In the genomic region with DNA sequence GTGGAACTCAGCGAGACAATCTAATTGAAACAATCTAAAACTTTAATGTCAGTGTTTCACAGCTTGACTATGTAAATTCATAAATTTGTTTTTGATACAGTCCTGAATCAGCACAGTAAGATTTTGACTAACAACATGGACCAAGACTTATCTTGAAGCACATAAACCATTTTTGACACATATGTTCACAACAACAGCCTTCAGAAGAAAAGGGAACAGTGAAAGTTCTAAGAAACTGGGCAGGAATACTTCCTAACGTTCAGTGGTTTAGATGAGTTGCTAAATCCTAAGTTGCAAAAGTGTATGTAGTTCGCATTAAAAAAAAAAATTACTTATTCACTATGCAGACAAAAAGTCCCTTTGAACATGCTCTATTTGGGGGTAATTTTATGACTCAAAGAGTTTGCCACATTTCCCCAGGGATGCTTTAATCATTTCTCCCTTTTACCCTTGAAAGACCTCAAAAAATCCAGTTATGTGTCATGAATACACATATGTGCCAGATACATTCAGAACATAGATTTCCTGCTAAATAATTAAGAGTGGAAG, we compare ENCODE assay signal across 9 cellular contexts.
DNase-seq lines count a peak whose midpoint lies in the region; ATAC-seq and TF ChIP-seq lines count a peak whose summit lies in the region.
"Had no signal": no experiment of that assay in that cellular context is flagged by ENCODE, and none has a peak within 500 bp of the region (broad histone marks: within the 10 kb centered on the region; RNA-seq: fewer than 3 reads in every experiment).

No MANE protein-coding gene starts in this region.

- H3K27ac Mint-ChIP-seq in endodermal cell = no peak overlapping the region
- H3K27ac Mint-ChIP-seq: CD4-positive, alpha-beta T cell had no signal

- no peak overlapping the region for H3K4me3 Mint-ChIP-seq in endodermal cell
- H3K4me3 Mint-ChIP-seq: CD4-positive, alpha-beta T cell had no signal

- H3K36me3 ChIP-seq in heart right ventricle = no peaks in the 10 kb centered on the region
- H3K36me3 ChIP-seq in endodermal cell (ENCODE audit: control insufficient read depth, insufficient read depth, low read length) = no peaks in the 10 kb centered on the region

- H3K27ac ChIP-seq in heart right ventricle (no peak overlapping the region), endodermal cell (ENCODE audit: low read depth, low read length) (no peak overlapping the region)

- H3K4me1 Mint-ChIP-seq in endodermal cell = no peaks in the 10 kb centered on the region

- DNase-seq in AG10803 (ENCODE audit: low read depth) (peak; percentile 6), OCI-M1 (lab: John Stamatoyannopoulos, UW) (peak; percentile 93), heart right ventricle (no peak), NCI-H2081 (lab: John Stamatoyannopoulos, UW) (no peak), endodermal cell (no peak), glomerular visceral epithelial cell (ENCODE audit: extremely low spot score) (no peak)
- DNase-seq: CD4-positive, alpha-beta T cell had no signal

- H3K4me3 ChIP-seq in AG10803 (ENCODE audit: low read length) = no peak overlapping the region
- no peak overlapping the region for H3K4me3 ChIP-seq in heart right ventricle
- no peak overlapping the region for H3K4me3 ChIP-seq in endodermal cell (ENCODE audit: low read length)

- peaks cover 3% of the 10 kb centered on the region for H3K27me3 Mint-ChIP-seq in endodermal cell (ENCODE audit: insufficient read depth)
- H3K27me3 Mint-ChIP-seq: CD4-positive, alpha-beta T cell had no signal

- 83% methylated on average over 3 of the region's 3 CpGs for WGBS in heart right ventricle, 2 donors
- WGBS in endodermal cell (ENCODE audit: insufficient coverage in 1 of 2, insufficient read length in 1 of 2), 2 experiments = 67 to 79% methylated on average over 1 to 3 of the region's 3 CpGs

- H3K4me1 ChIP-seq in heart right ventricle (peaks cover 0 to 11% (median 0%) of the 10 kb centered on the region in 9 donors), endodermal cell (ENCODE audit: control insufficient read depth, insufficient read depth, low read length) (no peaks in the 10 kb centered on the region)

- ATAC-seq in GM19035 (IDR thresholded peaks at IDR 0.05; ENCODE audit: unreplicated experiment) (peak; percentile 54), HG02970 (IDR thresholded peaks at IDR 0.05; ENCODE audit: low FRiP score, unreplicated experiment) (peak; percentile 67), heart right ventricle (no peak)

- H3K27me3 ChIP-seq in heart right ventricle (no peaks in the 10 kb centered on the region), endodermal cell (ENCODE audit: control insufficient read depth, insufficient read depth, low read length, poor library complexity, severe bottlenecking) (no peaks in the 10 kb centered on the region)

- H3K36me3 Mint-ChIP-seq in endodermal cell (ENCODE audit: low read depth) = no peaks in the 10 kb centered on the region

- intact Hi-C loops in heart right ventricle (cut with DNase I) = no loop called here

- H3K9me3 Mint-ChIP-seq in endodermal cell = peaks cover 10% of the 10 kb centered on the region

- H3K9me3 ChIP-seq in heart right ventricle (peaks cover 0 to 28% (median 7%) of the 10 kb centered on the region in 11 donors), endodermal cell (ENCODE audit: control insufficient read depth, low read length) (no peaks in the 10 kb centered on the region)

- no peak for TF ChIP-seq CTCF in AG10803 (conservative IDR thresholded peaks at IDR 0.05; ENCODE audit: low read length)
- no peak for TF ChIP-seq CTCF in heart right ventricle (IDR thresholded peaks at IDR 0.05)
- TF ChIP-seq CTCF in endodermal cell (conservative IDR thresholded peaks at IDR 0.05) = no peak

- H3K9ac ChIP-seq in endodermal cell (ENCODE audit: extremely low read depth, low read length, poor library complexity, severe bottlenecking) = no peak overlapping the region

Comparison
In these comparisons a context has a peak if more than half of its experiments do, and no peak if none do; other contexts are left out.
1. DNase-seq: peak in AG10803 (single experiment) and OCI-M1 (single experiment); none in heart right ventricle (0 of 2), NCI-H2081 (0 of 2), endodermal cell (single experiment) and glomerular visceral epithelial cell (single experiment).
2. ATAC-seq: peak in GM19035 (single experiment) and HG02970 (single experiment); none in heart right ventricle (0 of 8).